17 cellular contexts compared by ENCODE assay signal in the genomic region with DNA sequence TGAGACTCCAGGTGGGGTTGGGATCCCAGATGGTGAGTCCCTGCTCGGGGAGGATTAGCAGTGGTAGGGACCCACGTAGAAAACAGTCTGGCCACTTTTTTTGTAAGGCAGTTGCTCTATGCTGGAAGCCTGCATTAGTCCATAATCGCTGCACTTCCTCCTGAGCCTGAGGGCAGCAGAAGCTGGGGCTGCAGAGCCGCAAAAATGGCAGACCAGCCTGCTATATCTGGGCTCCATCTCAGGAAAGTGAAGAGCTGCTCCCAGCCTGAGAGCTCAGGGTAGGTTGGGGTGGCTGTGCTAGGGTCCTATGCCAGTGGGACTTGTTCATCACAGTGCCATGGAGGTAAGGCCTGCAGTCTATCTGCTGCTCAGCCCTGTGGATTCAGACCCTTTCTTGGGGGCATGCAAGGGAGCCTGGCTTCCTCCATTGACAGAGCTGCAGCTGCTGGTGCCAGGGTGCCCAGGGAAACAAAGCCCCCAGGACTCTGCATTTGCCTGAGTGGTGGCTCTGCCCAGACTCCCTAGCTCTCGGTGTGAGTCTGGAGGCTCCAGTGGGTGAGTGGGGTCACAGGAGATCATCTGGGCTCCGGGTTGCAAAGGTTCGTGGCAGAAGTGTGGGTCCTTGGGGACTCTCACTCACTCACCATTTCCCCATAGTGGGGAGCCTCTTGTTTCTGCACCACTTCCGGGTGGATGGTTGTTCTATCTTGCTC.
DNase-seq lines count a peak whose midpoint lies in the region; ATAC-seq and TF ChIP-seq lines count a peak whose summit lies in the region.
"Had no signal": no experiment of that assay in that cellular context is flagged by ENCODE, and none has a peak within 500 bp of the region (broad histone marks: within the 10 kb centered on the region; RNA-seq: fewer than 3 reads in every experiment).

No MANE protein-coding gene starts in this region.

- peak overlapping the region; percentile 57 for H2AFZ ChIP-seq in neural progenitor cell (replicated peaks)
- H2AFZ ChIP-seq: GM23248 had no signal

- H3K79me2 ChIP-seq in neural progenitor cell (ENCODE audit: low read depth), result no peaks in the 10 kb centered on the region

- intact Hi-C loops in upper lobe of right lung (cut with DNase I), result no loop called here
- intact Hi-C loops in left colon (cut with DNase I, micrococcal nuclease), result no loop called here

- TF ChIP-seq CTCF in neural progenitor cell (IDR thresholded peaks at IDR 0.05) (no peak), upper lobe of right lung (IDR thresholded peaks at IDR 0.05) (no peak), BE2C (IDR thresholded peaks at IDR 0.05; ENCODE audit: low read depth, low read length) (no peak)

- no peaks in the 10 kb centered on the region for H3K27me3 ChIP-seq in neural progenitor cell
- no peaks in the 10 kb centered on the region for H3K27me3 ChIP-seq in upper lobe of right lung
- no peaks in the 10 kb centered on the region for H3K27me3 ChIP-seq in BE2C
- H3K27me3 ChIP-seq: BLaER1 treated with 17β-estradiol and CSF1 and Interleukin-3, amounts not matched to agents 10 nM and 100 nM had no signal

- DNase-seq in NCI-H82 (lab: John Stamatoyannopoulos, UW) (peak; percentile 28), NCI-H82 treated with DMSO at 0.1 percent for 48 hours (lab: John Stamatoyannopoulos, UW; ENCODE audit: unreplicated experiment) (no peak), iris pigment epithelial cell (ENCODE audit: low read depth) (peak; percentile 0), neural progenitor cell (ENCODE audit: low spot score) (no peak), upper lobe of right lung (no peak), left colon (no peak), BE2C (no peak)
- DNase-seq: Calu3; CD4-positive, CD25-positive, alpha-beta regulatory T cell; DMS 273 treated with DMSO at 0.1 percent for 48 hours; GM23248; HCEC 1CT; HFFc6 had no signal

- peak; percentile 17 for ATAC-seq in upper lobe of right lung
- no peak for ATAC-seq in left colon
- ATAC-seq in HG03039 (IDR thresholded peaks at IDR 0.05; ENCODE audit: unreplicated experiment), result no peak
- ATAC-seq: GM12878 had no signal

- H3K4me1 Mint-ChIP-seq in neural progenitor cell, result no peaks in the 10 kb centered on the region

- H3K9me3 Mint-ChIP-seq in neural progenitor cell, result no peaks in the 10 kb centered on the region

- H3K4me2 ChIP-seq in neural progenitor cell, result no peak overlapping the region
- H3K4me2 ChIP-seq: BLaER1 treated with 17β-estradiol and CSF1 and Interleukin-3, amounts not matched to agents 10 nM and 100 nM had no signal

- no peaks in the 10 kb centered on the region for H3F3A ChIP-seq in neural progenitor cell (ENCODE audit: low read depth)

- H4K20me1 ChIP-seq in neural progenitor cell (ENCODE audit: low read depth), result no peaks in the 10 kb centered on the region
- H4K20me1 ChIP-seq: BLaER1 treated with 17β-estradiol and CSF1 and Interleukin-3, amounts not matched to agents 10 nM and 100 nM had no signal

- H3K4me3 Mint-ChIP-seq in neural progenitor cell, result no peak overlapping the region
- H3K4me3 Mint-ChIP-seq: CD4-positive, CD25-positive, alpha-beta regulatory T cell; HFFc6 had no signal

- H3K27ac ChIP-seq in neural progenitor cell (no peak overlapping the region), upper lobe of right lung (no peak overlapping the region)
- H3K27ac ChIP-seq: 22Rv1; BLaER1 treated with 17β-estradiol and CSF1 and Interleukin-3, amounts not matched to agents 10 nM and 100 nM; GM23248 had no signal

- H3K4me3 ChIP-seq in neural progenitor cell (no peak overlapping the region), upper lobe of right lung (no peak overlapping the region), BE2C (ENCODE audit: low read depth, low read length) (no peak overlapping the region)
- H3K4me3 ChIP-seq: BLaER1 treated with 17β-estradiol and CSF1 and Interleukin-3, amounts not matched to agents 10 nM and 100 nM; GM12878; GM23248 had no signal

- H3K9me3 ChIP-seq in neural progenitor cell (ENCODE audit: low read depth) (no peaks in the 10 kb centered on the region), upper lobe of right lung (no peaks in the 10 kb centered on the region), BE2C (no peaks in the 10 kb centered on the region)
- H3K9me3 ChIP-seq: BLaER1 treated with 17β-estradiol and CSF1 and Interleukin-3, amounts not matched to agents 10 nM and 100 nM had no signal

- H3K4me1 ChIP-seq in neural progenitor cell (no peaks in the 10 kb centered on the region), upper lobe of right lung (no peaks in the 10 kb centered on the region), BE2C (no peaks in the 10 kb centered on the region)
- H3K4me1 ChIP-seq: BLaER1 treated with 17β-estradiol and CSF1 and Interleukin-3, amounts not matched to agents 10 nM and 100 nM had no signal

- no peak overlapping the region for H3K27ac Mint-ChIP-seq in neural progenitor cell
- H3K27ac Mint-ChIP-seq: CD4-positive, CD25-positive, alpha-beta regulatory T cell; HFFc6 had no signal

- H3K36me3 Mint-ChIP-seq in neural progenitor cell, result no peaks in the 10 kb centered on the region
- H3K36me3 Mint-ChIP-seq: CD4-positive, CD25-positive, alpha-beta regulatory T cell had no signal

- no peaks in the 10 kb centered on the region for H3K36me3 ChIP-seq in neural progenitor cell
- no peaks in the 10 kb centered on the region for H3K36me3 ChIP-seq in upper lobe of right lung
- H3K36me3 ChIP-seq in BE2C, result no peaks in the 10 kb centered on the region
- H3K36me3 ChIP-seq: BLaER1 treated with 17β-estradiol and CSF1 and Interleukin-3, amounts not matched to agents 10 nM and 100 nM had no signal

- H3K27me3 Mint-ChIP-seq in neural progenitor cell (ENCODE audit: insufficient read depth, low read depth), result no peaks in the 10 kb centered on the region
- H3K27me3 Mint-ChIP-seq: CD4-positive, CD25-positive, alpha-beta regulatory T cell had no signal

- H3K9ac ChIP-seq in neural progenitor cell, result no peak overlapping the region
- H3K9ac ChIP-seq: BLaER1 treated with 17β-estradiol and CSF1 and Interleukin-3, amounts not matched to agents 10 nM and 100 nM; GM23248 had no signal

Comparison
In these comparisons a context has a peak if more than half of its experiments do, and no peak if none do; other contexts are left out.
1. DNase-seq: peak in NCI-H82 (single experiment) and iris pigment epithelial cell (single experiment); none in NCI-H82 treated with DMSO at 0.1 percent for 48 hours (single experiment), neural progenitor cell (single experiment), upper lobe of right lung (single experiment), left colon (0 of 2) and BE2C (single experiment).